Comparison of ENCODE assay signal across 15 cellular contexts in the genomic region with DNA sequence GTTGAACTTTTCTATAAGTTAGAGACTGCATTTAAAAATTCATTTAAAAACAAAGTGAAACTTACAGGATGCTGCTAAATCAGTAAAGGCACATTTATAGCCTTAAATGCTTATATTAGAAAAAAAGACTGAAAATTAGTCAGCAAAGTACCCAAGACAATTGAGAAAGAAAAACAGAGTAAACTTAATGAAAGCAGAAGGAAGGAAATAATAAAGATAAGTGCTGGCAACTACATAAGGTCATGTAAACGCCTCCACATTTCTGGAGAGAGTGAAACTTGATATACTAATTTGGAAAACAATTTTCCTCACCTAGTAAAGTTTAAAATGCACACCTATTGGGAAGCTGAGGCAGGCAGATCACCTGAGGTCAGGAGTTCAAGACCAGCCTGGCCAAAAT. TPM values are rescaled to one million over a fixed set of nuclear protein-coding genes. Genes with fewer than 3 reads are reported as not detected.
A peak's percentile ranks its signal among the peaks of the same experiment; 100 is the strongest.
DNase-seq lines count a peak whose midpoint lies in the region; ATAC-seq, FAIRE-seq and TF ChIP-seq lines count a peak whose summit lies in the region.
"Had no signal": no experiment of that assay in that cellular context is flagged by ENCODE, and none has a peak within 500 bp of the region (broad histone marks: within the 10 kb centered on the region; RNA-seq: fewer than 3 reads in every experiment).

No MANE protein-coding gene starts in this region.

- H3K9me3 ChIP-seq in astrocyte (ENCODE audit: insufficient read depth, low read depth, low read length) = no peaks in the 10 kb centered on the region
- H3K9me3 ChIP-seq in thoracic aorta = no peaks in the 10 kb centered on the region

- peaks cover 10% of the 10 kb centered on the region for H3K4me1 ChIP-seq in astrocyte (ENCODE audit: insufficient read depth, low read length)
- H3K4me1 ChIP-seq in thoracic aorta (ENCODE audit: control insufficient read depth in 1 of 2, low read depth in 2 of 2) = peaks cover 17 to 50% of the 10 kb centered on the region in 2 donors

- no peaks in the 10 kb centered on the region for H3K36me3 Mint-ChIP-seq in astrocyte (ENCODE audit: low read depth, unreplicated experiment)
- H3K36me3 Mint-ChIP-seq: CD8-positive, alpha-beta T cell had no signal

- H3K27me3 ChIP-seq in astrocyte (ENCODE audit: insufficient read depth, low read length) = peaks cover 9% of the 10 kb centered on the region
- no peaks in the 10 kb centered on the region for H3K27me3 ChIP-seq in thoracic aorta (replicated peaks; ENCODE audit: insufficient read depth)

- H3K4me3 ChIP-seq in astrocyte (ENCODE audit: insufficient read depth, low read depth, low read length) (no peak overlapping the region), fibroblast of villous mesenchyme (ENCODE audit: low read depth, low read length) (no peak overlapping the region), thoracic aorta (peak overlapping the region; percentile 22)

- H3K9me3 Mint-ChIP-seq in astrocyte (ENCODE audit: unreplicated experiment) = peaks cover 5% of the 10 kb centered on the region
- H3K9me3 Mint-ChIP-seq: CD8-positive, alpha-beta T cell; H9 had no signal

- no peak overlapping the region for H3K9ac ChIP-seq in astrocyte (ENCODE audit: low read length)

- no peak overlapping the region for H3K4me3 Mint-ChIP-seq in astrocyte (ENCODE audit: unreplicated experiment)
- H3K4me3 Mint-ChIP-seq: CD8-positive, alpha-beta T cell; H9 had no signal

- TF ChIP-seq CTCF in astrocyte (IDR thresholded peaks at IDR 0.05; ENCODE audit: insufficient read depth, low read depth, low read length) (no peak), fibroblast of villous mesenchyme (IDR thresholded peaks at IDR 0.05; ENCODE audit: insufficient read depth, low read depth, low read length) (no peak), thoracic aorta (IDR thresholded peaks at IDR 0.05) (no peak), GM10266 (IDR thresholded peaks at IDR 0.05; ENCODE audit: control insufficient read depth, insufficient read depth, low read depth, missing control alignments) (no peak)

- no peak for FAIRE-seq in astrocyte (lab: Jason Lieb, UNC)
- FAIRE-seq: HepG2 had no signal

- DNase-seq in GM03348 (ENCODE audit: low spot score) (peak; percentile 27), astrocyte (ENCODE audit: low read depth) (no peak), fibroblast of villous mesenchyme (ENCODE audit: low read depth) (peak; percentile 37), thoracic aorta (ENCODE audit: low spot score) (no peak), Kasumi-1 (lab: John Stamatoyannopoulos, UW) (no peak), GM10266 (ENCODE audit: extremely low spot score) (no peak)
- DNase-seq: CD8-positive, alpha-beta T cell; H9; NCI-H1105 treated with DMSO at 0.1 percent for 48 hours; NCI-H187 treated with DMSO at 0.1 percent for 48 hours; NCI-H2171 treated with DMSO at 0.1 percent for 48 hours; SHP77 treated with DMSO at 0.1 percent for 48 hours had no signal

- H3K27ac Mint-ChIP-seq in astrocyte (ENCODE audit: unreplicated experiment) = no peak overlapping the region
- H3K27ac Mint-ChIP-seq: CD8-positive, alpha-beta T cell had no signal

- no peak for ATAC-seq in thoracic aorta (ENCODE audit: insufficient number of reproducible peaks, low FRiP score, low read depth)
- ATAC-seq in GM18517 (IDR thresholded peaks at IDR 0.05; ENCODE audit: unreplicated experiment) = no peak
- ATAC-seq: CD8-positive, alpha-beta T cell; HepG2 had no signal

- H2AFZ ChIP-seq in astrocyte (ENCODE audit: low read depth, low read length) = no peak overlapping the region

- H3K4me2 ChIP-seq in astrocyte (ENCODE audit: low read length) = peak overlapping the region; percentile 40

- no peaks in the 10 kb centered on the region for H4K20me1 ChIP-seq in astrocyte (ENCODE audit: insufficient read depth, low read length)

- H3K36me3 ChIP-seq in astrocyte (ENCODE audit: insufficient read depth, low read length) (no peaks in the 10 kb centered on the region), thoracic aorta (no peaks in the 10 kb centered on the region)

- H3K27me3 Mint-ChIP-seq in astrocyte (ENCODE audit: low read depth, unreplicated experiment) = peaks cover 9% of the 10 kb centered on the region

- H3K27ac ChIP-seq in astrocyte (ENCODE audit: low read depth, low read length) (no peak overlapping the region), thoracic aorta (peak overlapping the region; percentile 29 to 48)

- H3K4me1 Mint-ChIP-seq in astrocyte (ENCODE audit: low read depth, unreplicated experiment) = peaks cover 19% of the 10 kb centered on the region

- no peaks in the 10 kb centered on the region for H3K79me2 ChIP-seq in astrocyte (ENCODE audit: insufficient read depth, low read length)

RNA-seq across cellular contexts. Expression of a gene that starts 58.2 kb away (rescaled TPM):
- 0.34 and 0.36 TPM in 2 replicates for total RNA-seq in astrocyte
- total RNA-seq in fibroblast of villous mesenchyme = 1.6 TPM in 1 of 2 replicates, not detected in the other
- 100 to 1,000 TPM in 1 of 2 donors, 10 to 100 TPM in 1; 23.2 to 147 TPM for total RNA-seq in thoracic aorta
- total RNA-seq: CD8-positive, alpha-beta T cell; HepG2; NCI-H460 had no signal

Comparison
In these comparisons a context has a peak if more than half of its experiments do, and no peak if none do; other contexts are left out.
1. DNase-seq: peak in GM03348 (single experiment) and fibroblast of villous mesenchyme (single experiment); none in astrocyte (single experiment), thoracic aorta (single experiment), Kasumi-1 (0 of 2) and GM10266 (single experiment).